In the genomic region with DNA sequence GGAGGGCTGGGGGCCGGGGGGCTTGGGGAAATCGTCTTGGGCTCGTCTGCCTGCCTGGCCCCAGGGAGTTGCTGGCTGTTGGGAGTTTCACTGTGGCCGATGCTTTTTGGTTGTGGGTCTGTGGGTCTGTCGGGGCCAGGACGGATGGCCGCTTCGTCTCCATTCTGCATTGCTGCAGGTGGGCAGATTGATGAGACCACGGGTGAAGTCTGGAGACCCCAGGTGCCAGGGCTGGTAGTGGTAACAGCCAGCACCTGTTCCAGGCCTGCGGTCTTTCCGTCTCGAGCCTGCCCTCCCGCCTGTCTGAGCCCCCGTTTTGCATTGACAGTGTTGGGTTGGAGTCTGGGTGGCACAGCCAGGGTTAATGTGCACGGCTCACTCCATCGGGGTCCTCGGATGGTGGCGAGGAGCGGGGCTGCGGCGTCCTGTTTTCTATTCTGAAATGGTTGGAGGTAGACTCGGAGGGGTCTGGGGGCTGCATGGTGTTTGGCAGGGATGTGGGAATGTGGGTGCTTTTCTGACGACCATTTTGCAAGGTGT, we compare ENCODE assay signal across 29 cellular contexts. TPM values are rescaled to one million over a fixed set of nuclear protein-coding genes. Genes with fewer than 3 reads are reported as not detected.
DNase-seq lines count a peak whose midpoint lies in the region; ATAC-seq and TF ChIP-seq lines count a peak whose summit lies in the region.
"Had no signal": no experiment of that assay in that cellular context is flagged by ENCODE, and none has a peak within 500 bp of the region (broad histone marks: within the 10 kb centered on the region; RNA-seq: fewer than 3 reads in every experiment).

No MANE protein-coding gene starts in this region.

- H3K36me3 ChIP-seq in SK-N-SH (replicated peaks in 1 of 2; ENCODE audit: control insufficient read depth in 1 of 2, insufficient read depth in 2 of 2, low read length in 1 of 2) = no peaks in the 10 kb centered on the region
- peaks cover 6% of the 10 kb centered on the region for H3K36me3 ChIP-seq in hepatocyte (replicated peaks; ENCODE audit: insufficient read depth, low read depth)
- H3K36me3 ChIP-seq: neutrophil had no signal

- H3K4me1 Mint-ChIP-seq in chondrocyte (ENCODE audit: low read depth) (peaks cover 11% of the 10 kb centered on the region), nephron progenitor cell (peaks cover 47% of the 10 kb centered on the region), T-cell (peaks cover 4 to 5% (median 4%) of the 10 kb centered on the region in 3 donors)
- H3K4me1 Mint-ChIP-seq: activated CD4-positive, alpha-beta memory T cell treated with anti-CD3 and anti-CD28 coated beads, Interleukin-2, amount 10 ng/mL, durations not matched to agents 7 days and 5 days had no signal

- no peak for ATAC-seq in SK-N-SH treated with all-trans-retinoic acid at 6 μM for 48 hours
- no peak for ATAC-seq in GM19397 (IDR thresholded peaks at IDR 0.05; ENCODE audit: unreplicated experiment)
- ATAC-seq in GM18870 (IDR thresholded peaks at IDR 0.05; ENCODE audit: unreplicated experiment) = no peak
- ATAC-seq in T-cell (replicated peaks in 1 of 4) = no peak
- ATAC-seq: activated CD4-positive, CD25-positive, alpha-beta regulatory T cell treated with anti-CD3 and anti-CD28 coated beads, Interleukin-2, amount 50 U/mL, for 24 hours; activated naive CD8-positive, alpha-beta T cell treated with anti-CD3 and anti-CD28 coated beads, Interleukin-2, amount 50 U/mL, for 24 hours; foreskin keratinocyte; stimulated activated naive B cell treated with anti-CD40 and anti-IgM and Interleukin-4, amounts not matched to agents 10 μg/mL and 1 μg/mL and 100 μg/mL, for 72 hours had no signal

- no peaks in the 10 kb centered on the region for H3K9me2 ChIP-seq in SK-N-SH
- no peaks in the 10 kb centered on the region for H3K9me2 ChIP-seq in hepatocyte (replicated peaks; ENCODE audit: insufficient read depth)

- TF ChIP-seq RAD21 in SK-N-SH (IDR thresholded peaks at IDR 0.05; ENCODE audit: low read length) = no peak

- H3K27me3 ChIP-seq in SK-N-SH (ENCODE audit: insufficient read depth) (no peaks in the 10 kb centered on the region), hepatocyte (no peaks in the 10 kb centered on the region)
- H3K27me3 ChIP-seq: foreskin keratinocyte, neutrophil, thyroid gland had no signal

- H3K27me3 Mint-ChIP-seq in chondrocyte (ENCODE audit: low read depth) (peaks cover 6% of the 10 kb centered on the region), nephron progenitor cell (ENCODE audit: low read depth, poor library complexity) (no peaks in the 10 kb centered on the region), T-cell (no peaks in the 10 kb centered on the region)
- H3K27me3 Mint-ChIP-seq: activated CD4-positive, alpha-beta memory T cell treated with anti-CD3 and anti-CD28 coated beads, Interleukin-2, amount 10 ng/mL, durations not matched to agents 7 days and 5 days; activated naive CD8-positive, alpha-beta T cell treated with anti-CD3 and anti-CD28 coated beads, Interleukin-2, amount 50 U/mL, for 24 hours; CD4-positive, alpha-beta T cell; stimulated activated naive B cell treated with anti-CD40 and anti-IgM and Interleukin-4, amounts not matched to agents 10 μg/mL and 1 μg/mL and 100 μg/mL, for 72 hours had no signal

- peak overlapping the region; percentile 74 for H3K4me3 Mint-ChIP-seq in chondrocyte (ENCODE audit: unreplicated experiment)
- peak overlapping the region; percentile 44 for H3K4me3 Mint-ChIP-seq in nephron progenitor cell
- no peak overlapping the region for H3K4me3 Mint-ChIP-seq in T-cell
- H3K4me3 Mint-ChIP-seq: activated CD4-positive, alpha-beta memory T cell treated with anti-CD3 and anti-CD28 coated beads, Interleukin-2, amount 10 ng/mL, durations not matched to agents 7 days and 5 days; activated naive CD8-positive, alpha-beta T cell treated with anti-CD3 and anti-CD28 coated beads, Interleukin-2, amount 50 U/mL, for 24 hours; CD4-positive, alpha-beta T cell; immature natural killer cell; stimulated activated naive B cell treated with anti-CD40 and anti-IgM and Interleukin-4, amounts not matched to agents 10 μg/mL and 1 μg/mL and 100 μg/mL, for 72 hours had no signal

- H3K4me3 ChIP-seq in SK-N-SH (ENCODE audit: low read depth in 2 of 2, low read length in 1 of 2) (peak overlapping the region; percentile 62 to 63), hepatocyte (no peak overlapping the region)
- H3K4me3 ChIP-seq: thyroid gland had no signal

- no peak for TF ChIP-seq CTCF in SK-N-SH (IDR thresholded peaks at IDR 0.05)
- TF ChIP-seq CTCF in chondrocyte (IDR thresholded peaks at IDR 0.05) = no peak
- no peak for TF ChIP-seq CTCF in nephron progenitor cell (IDR thresholded peaks at IDR 0.05)
- no peak for TF ChIP-seq CTCF in hepatocyte (IDR thresholded peaks at IDR 0.05; ENCODE audit: poor library complexity)

- no peak overlapping the region; a peak in 1 of 4 replicates for H3K27ac ChIP-seq in SK-N-SH (ENCODE audit: low read depth in 2 of 2, low read length in 1 of 2)
- no peak overlapping the region for H3K27ac ChIP-seq in hepatocyte
- H3K27ac ChIP-seq: foreskin keratinocyte, neutrophil, RWPE1, thyroid gland had no signal

- 0 out of 2 replicates have a peak, but pooled peaks cover 3% of the 10 kb centered on the region for H3K79me2 ChIP-seq in SK-N-SH (ENCODE audit: insufficient read depth)
- H3K79me2 ChIP-seq in hepatocyte = peaks cover 33% of the 10 kb centered on the region

- CTCF ChIA-PET in SK-N-SH (lab: Yijun Ruan, JAX) = interaction anchor here (1.2 kb wide), 1 partner anchor 130 kb away, joined by 3 read pairs; no protein-coding TSS in a partner anchor
- CTCF ChIA-PET in T-cell (lab: Charles Lee) = no interaction called here

- H3K36me3 Mint-ChIP-seq in chondrocyte (ENCODE audit: low read depth) = peaks cover 16% of the 10 kb centered on the region
- peaks cover 28% of the 10 kb centered on the region for H3K36me3 Mint-ChIP-seq in nephron progenitor cell (ENCODE audit: low read depth)
- H3K36me3 Mint-ChIP-seq in T-cell = peaks cover 39% of the 10 kb centered on the region

- peak; percentile 72 for DNase-seq in SK-N-SH
- no peak for DNase-seq in chondrocyte (ENCODE audit: low spot score)
- no peak for DNase-seq in nephron progenitor cell
- no peak for DNase-seq in T-cell
- DNase-seq in hepatocyte (ENCODE audit: low spot score) = no peak
- DNase-seq: activated CD4-positive, alpha-beta memory T cell treated with anti-CD3 and anti-CD28 coated beads, Interleukin-2, amount 10 ng/mL, durations not matched to agents 7 days and 5 days; activated effector memory CD4-positive, alpha-beta T cell treated with anti-CD3 and anti-CD28 coated beads, Interleukin-2, amount 50 U/mL, for 16 hours; activated naive CD8-positive, alpha-beta T cell treated with anti-CD3 and anti-CD28 coated beads, Interleukin-2, amount 50 U/mL, for 24 hours; activated T-cell treated with anti-CD3 and anti-CD28 coated beads for 4 hours; CD4-positive, alpha-beta T cell; dermis blood vessel endothelial cell; DMS153; foreskin keratinocyte; immature natural killer cell; Kasumi-1; NCI-H187; NCI-H748 treated with DMSO at 0.1 percent for 48 hours; stimulated activated CD4-positive, alpha-beta T cell treated with anti-CD3 and anti-CD28 coated beads, Interleukin-2, amount 100 ng/mL, for 48 hours; stimulated activated naive B cell treated with anti-CD40 and anti-IgM and Interleukin-4, amounts not matched to agents 10 μg/mL and 1 μg/mL and 100 μg/mL, for 72 hours; thyroid gland had no signal

- H3K4me1 ChIP-seq in SK-N-SH (ENCODE audit: control insufficient read depth in 1 of 2, insufficient read depth in 2 of 2, low read depth in 1 of 2, low read length in 1 of 2) (peaks cover 0 to 20% of the 10 kb centered on the region in 2 experiments; a peak in 1 of 4 replicates), hepatocyte (ENCODE audit: insufficient read depth) (peaks cover 6% of the 10 kb centered on the region)
- H3K4me1 ChIP-seq: foreskin keratinocyte, thyroid gland had no signal

- 19% methylated on average over 11 of the region's 23 CpGs for WGBS in SK-N-SH (ENCODE audit: low lambda C conversion rate)
- 89% methylated on average over 22 of the region's 23 CpGs for WGBS in hepatocyte (ENCODE audit: low lambda C conversion rate, missing lambda C conversion rate)

- POLR2A ChIA-PET in SK-N-SH (lab: Yijun Ruan, JAX) (no interaction called here), T-cell (lab: Charles Lee) (no interaction called here)

- peaks cover 22% of the 10 kb centered on the region for H3K9me3 Mint-ChIP-seq in chondrocyte (ENCODE audit: low read depth)
- peaks cover 28% of the 10 kb centered on the region for H3K9me3 Mint-ChIP-seq in nephron progenitor cell
- H3K9me3 Mint-ChIP-seq in T-cell = peaks cover 9 to 22% (median 13%) of the 10 kb centered on the region in 3 donors
- H3K9me3 Mint-ChIP-seq: CD4-positive, alpha-beta T cell had no signal

- H3F3A ChIP-seq in SK-N-SH (replicated peaks; ENCODE audit: insufficient read depth) = no peaks in the 10 kb centered on the region

- H3K9me3 ChIP-seq in SK-N-SH (0 out of 2 replicates have a peak, but pooled peaks cover 8% of the 10 kb centered on the region), hepatocyte (ENCODE audit: low read depth) (no peaks in the 10 kb centered on the region)
- H3K9me3 ChIP-seq: neutrophil, thyroid gland had no signal

- no peak for TF ChIP-seq EP300 in SK-N-SH (IDR thresholded peaks at IDR 0.05; ENCODE audit: borderline replicate concordance in 1 of 2, low read depth in 1 of 2, low read length in 1 of 2)

- H3K4me2 ChIP-seq in SK-N-SH = peak overlapping the region; percentile 85
- H3K4me2 ChIP-seq in hepatocyte = no peak overlapping the region

- no peak overlapping the region for H3K27ac Mint-ChIP-seq in chondrocyte (ENCODE audit: unreplicated experiment)
- H3K27ac Mint-ChIP-seq in nephron progenitor cell = peak overlapping the region; percentile 68
- no peak overlapping the region for H3K27ac Mint-ChIP-seq in T-cell
- H3K27ac Mint-ChIP-seq: activated CD4-positive, alpha-beta memory T cell treated with anti-CD3 and anti-CD28 coated beads, Interleukin-2, amount 10 ng/mL, durations not matched to agents 7 days and 5 days; activated naive CD8-positive, alpha-beta T cell treated with anti-CD3 and anti-CD28 coated beads, Interleukin-2, amount 50 U/mL, for 24 hours; CD4-positive, alpha-beta T cell; immature natural killer cell; stimulated activated naive B cell treated with anti-CD40 and anti-IgM and Interleukin-4, amounts not matched to agents 10 μg/mL and 1 μg/mL and 100 μg/mL, for 72 hours had no signal

- H4K20me1 ChIP-seq in SK-N-SH (ENCODE audit: insufficient read depth) (no peaks in the 10 kb centered on the region), hepatocyte (ENCODE audit: insufficient read depth, poor library complexity, severe bottlenecking) (no peaks in the 10 kb centered on the region)

- H3K9ac ChIP-seq in SK-N-SH = peak overlapping the region; percentile 51; the same call in 1 of the 2 replicates

- H2AFZ ChIP-seq in SK-N-SH (ENCODE audit: low read depth) (no peak overlapping the region), hepatocyte (no peak overlapping the region)

RNA-seq across cellular contexts. Expression of gene PRKCZ, which starts 24.2 kb away (rescaled TPM):
- polyA plus RNA-seq in SK-N-SH (2012; rRNA removed) = 20.1 and 24.2 TPM in 2 replicates
- polyA plus RNA-seq in SK-N-SH (2012; cell fraction: cytosol; rRNA removed) = 14.0 and 18.0 TPM in 2 replicates
- polyA plus RNA-seq in SK-N-SH (2012; cell fraction: nucleus; rRNA removed) = 35.2 and 59.1 TPM in 2 replicates
- 4.8 to 7.8 TPM (median 5.1 TPM) in 3 replicates for total RNA-seq in chondrocyte
- 10 to 100 TPM; 27.5 to 36.9 (median 31.0) TPM for total RNA-seq in T-cell
- total RNA-seq in hepatocyte = 41.0 and 45.6 TPM in 2 replicates
- polyA plus RNA-seq in hepatocyte = 52.3 and 52.5 TPM in 2 replicates
- total RNA-seq: HT1080 had no signal

RNA-seq across cellular contexts. Expression of gene GABRD, which starts 55.2 kb away (rescaled TPM):
- polyA plus RNA-seq in SK-N-SH (2012; rRNA removed) = 0.07 and 0.10 TPM in 2 replicates
- polyA plus RNA-seq in SK-N-SH (2012; cell fraction: cytosol; rRNA removed) = 0.08 and 0.22 TPM in 2 replicates
- polyA plus RNA-seq in SK-N-SH (2012; cell fraction: nucleus; rRNA removed) = 0.11 and 0.12 TPM in 2 replicates
- total RNA-seq in chondrocyte = not detected in 3 replicates
- total RNA-seq in T-cell = 1 to 10 TPM in 1 of 5 donors, not detected in 4; 1.1 TPM
- total RNA-seq in hepatocyte = not detected in 2 replicates
- polyA plus RNA-seq in hepatocyte = not detected in 2 replicates
- total RNA-seq: activated CD4-positive, alpha-beta memory T cell treated with anti-CD3 and anti-CD28 coated beads, Interleukin-2, amount 10 ng/mL, durations not matched to agents 7 days and 5 days; foreskin keratinocyte; HT1080; liver; mononuclear cell had no signal
- polyA plus RNA-seq: foreskin keratinocyte, immature natural killer cell had no signal

Comparison
In these comparisons a context has a peak if more than half of its experiments do, and no peak if none do; other contexts are left out.
1. H3K4me3 Mint-ChIP-seq: peak in chondrocyte (single experiment) and nephron progenitor cell (single experiment); none in T-cell (0 of 3).